In genomic region chrX:39854772-39855747, GRCh38 we compare ENCODE assay signal across 8 cellular contexts.
DNase-seq lines count a peak whose midpoint lies in the region; ATAC-seq and TF ChIP-seq lines count a peak whose summit lies in the region.

No MANE protein-coding gene starts in this region.

- H3K27me3 ChIP-seq in Peyer's patch (no peaks in the 10 kb centered on the region), BE2C (no peaks in the 10 kb centered on the region)

- ATAC-seq in GM18520 (IDR thresholded peaks at IDR 0.05; ENCODE audit: unreplicated experiment) = peak; percentile 68
- peak; percentile 84 for ATAC-seq in HG02852 (IDR thresholded peaks at IDR 0.05; ENCODE audit: unreplicated experiment)

- DNase-seq in Peyer's patch = peak in 2 of 3 donors; percentile 62 to 75
- peak; percentile 72 for DNase-seq in activated gamma-delta T cell treated with anti-CD3 and anti-CD28 coated beads, Interleukin-2, amount 50 U/mL, for 16 hours (ENCODE audit: low read depth)
- peak; percentile 38 to 65 for DNase-seq in stimulated activated CD4-positive, alpha-beta T cell treated with anti-CD3 and anti-CD28 coated beads, Interleukin-1b, Interleukin-23, amount 100 ng/mL, for 4 hours (ENCODE audit: low read depth in 2 of 2)
- no peak for DNase-seq in HT-29 (ENCODE audit: low spot score)
- DNase-seq in AG08395 (ENCODE audit: low spot score) = no peak
- DNase-seq in BE2C = no peak

- no peak for TF ChIP-seq CTCF in Peyer's patch (IDR thresholded peaks at IDR 0.05)
- no peak for TF ChIP-seq CTCF in BE2C (IDR thresholded peaks at IDR 0.05; ENCODE audit: low read depth, low read length)

- no peaks in the 10 kb centered on the region for H3K36me3 ChIP-seq in Peyer's patch
- H3K36me3 ChIP-seq in BE2C = no peaks in the 10 kb centered on the region

- H3K4me1 ChIP-seq in Peyer's patch (peaks cover 0 to 9% (median 0%) of the 10 kb centered on the region in 4 donors), BE2C (peaks cover 8% of the 10 kb centered on the region)

- TF ChIP-seq POLR2A in Peyer's patch (IDR thresholded peaks at IDR 0.05) = no peak

- no peaks in the 10 kb centered on the region for H3K9me3 ChIP-seq in Peyer's patch
- H3K9me3 ChIP-seq in BE2C = no peaks in the 10 kb centered on the region

- peak overlapping the region; percentile 31 to 77 (median 64) for H3K27ac ChIP-seq in Peyer's patch

- peak overlapping the region in 1 of 4 donors; percentile 10 for H3K4me3 ChIP-seq in Peyer's patch
- H3K4me3 ChIP-seq in BE2C (ENCODE audit: low read depth, low read length) = no peak overlapping the region

Comparison
In these comparisons a context has a peak if more than half of its experiments do, and no peak if none do; other contexts are left out.
1. DNase-seq: peak in Peyer's patch (2 of 3), activated gamma-delta T cell treated with anti-CD3 and anti-CD28 coated beads, Interleukin-2, amount 50 U/mL, for 16 hours (single experiment) and stimulated activated CD4-positive, alpha-beta T cell treated with anti-CD3 and anti-CD28 coated beads, Interleukin-1b, Interleukin-23, amount 100 ng/mL, for 4 hours (2 of 2); none in HT-29 (single experiment), AG08395 (single experiment) and BE2C (single experiment).